Comparison of ENCODE assay signal across 11 cellular contexts in genomic region chr1:27719286-27720251, GRCh38. TPM values are rescaled to one million over a fixed set of nuclear protein-coding genes. Genes with fewer than 3 reads are reported as not detected.
A peak's percentile ranks its signal among the peaks of the same experiment; 100 is the strongest.
DNase-seq lines count a peak whose midpoint lies in the region; ATAC-seq and TF ChIP-seq lines count a peak whose summit lies in the region.
"Had no signal": no experiment of that assay in that cellular context is flagged by ENCODE, and none has a peak within 500 bp of the region (broad histone marks: within the 10 kb centered on the region; RNA-seq: fewer than 3 reads in every experiment).

No MANE protein-coding gene starts in this region.

- no TSS peak for BruUV-seq in A673 (replicated peaks; lab: Mats Ljungman, UMichigan)

- H3K27ac ChIP-seq in A673 (ENCODE audit: low read depth, low read length, poor library complexity, severe bottlenecking) (no peak overlapping the region), RWPE2 (ENCODE audit: poor library complexity, severe bottlenecking) (no peak overlapping the region), foreskin keratinocyte (no peak overlapping the region), colonic mucosa (no peak overlapping the region)

- intact Hi-C loops in A673 (cut with micrococcal nuclease; ENCODE audit: unreplicated experiment) (no loop called here), colonic mucosa (cut with DNase I) (loop anchor here (5.0 kb wide), 1 partner anchor 42 kb away; no protein-coding TSS in a partner anchor)

- H3K36me3 ChIP-seq in A673 (ENCODE audit: insufficient read depth, low read length, poor library complexity, severe bottlenecking) (no peaks in the 10 kb centered on the region), RWPE2 (ENCODE audit: low read depth) (no peaks in the 10 kb centered on the region), colonic mucosa (no peaks in the 10 kb centered on the region)

- POLR2A ChIA-PET in A673 (lab: Charles Lee; ENCODE audit: low non-redundant PET): no interaction called here

- no peak; the same call in 1 of the 2 replicates for TF ChIP-seq CTCF in A673 (conservative IDR thresholded peaks at IDR 0.05; ENCODE audit: low read depth, low read length)
- TF ChIP-seq CTCF in GM12872 (IDR thresholded peaks at IDR 0.05; ENCODE audit: insufficient read depth, low read depth, low read length): peak; percentile 27; the same call in 1 of the 3 replicates
- peak; percentile 38 for TF ChIP-seq CTCF in RWPE2 (IDR thresholded peaks at IDR 0.05; ENCODE audit: poor library complexity, severe bottlenecking)
- TF ChIP-seq CTCF in foreskin keratinocyte (conservative IDR thresholded peaks at IDR 0.05): peak; percentile 66
- TF ChIP-seq CTCF in colonic mucosa (IDR thresholded peaks at IDR 0.05): no peak

- DNase-seq in A673 (ENCODE audit: low spot score): peak; percentile 15
- DNase-seq in RWPE2 (ENCODE audit: low spot score): no peak
- DNase-seq in foreskin keratinocyte: peak in 1 of 2 donors; percentile 63
- no peak for DNase-seq in colonic mucosa
- DNase-seq: activated effector memory CD4-positive, alpha-beta T cell treated with anti-CD3 and anti-CD28 coated beads, Interleukin-2, amount 50 U/mL, for 16 hours; naive B cell; NCI-H1436 had no signal

- no peak overlapping the region for H3K9ac ChIP-seq in colonic mucosa (ENCODE audit: low read depth in 2 of 2, low read length in 2 of 2)

- CTCF ChIA-PET in A673 (lab: Charles Lee): interaction anchor here (0.6 kb wide), 1 partner anchor 50 kb away, joined by 3 read pairs; no protein-coding TSS in a partner anchor

- no peak overlapping the region for H3K4me3 ChIP-seq in A673 (ENCODE audit: low read depth, low read length, poor library complexity, severe bottlenecking)
- no peak overlapping the region for H3K4me3 ChIP-seq in RWPE2 (ENCODE audit: severe bottlenecking)
- no peak overlapping the region for H3K4me3 ChIP-seq in colonic mucosa

- H3K4me1 ChIP-seq in A673 (ENCODE audit: insufficient read depth, low read length, poor library complexity, severe bottlenecking) (peaks cover under 1% of the 10 kb centered on the region), RWPE2 (ENCODE audit: insufficient read depth, poor library complexity, severe bottlenecking) (no peaks in the 10 kb centered on the region), foreskin keratinocyte (peaks cover 9% of the 10 kb centered on the region), colonic mucosa (no peaks in the 10 kb centered on the region)

- H3K27me3 ChIP-seq in A673 (replicated peaks; ENCODE audit: insufficient read depth, low read depth, low read length, poor library complexity) (no peaks in the 10 kb centered on the region), RWPE2 (ENCODE audit: insufficient read depth, poor library complexity, severe bottlenecking) (no peaks in the 10 kb centered on the region), foreskin keratinocyte (no peaks in the 10 kb centered on the region), colonic mucosa (no peaks in the 10 kb centered on the region)

- H3K9me3 ChIP-seq in A673 (ENCODE audit: low read depth, low read length, poor library complexity, severe bottlenecking) (peaks cover 4% of the 10 kb centered on the region), RWPE2 (ENCODE audit: severe bottlenecking) (no peaks in the 10 kb centered on the region), colonic mucosa (no peaks in the 10 kb centered on the region)

- ATAC-seq in RWPE2 (ENCODE audit: low read depth): peak; percentile 58; the same call in 2 of the 3 replicates
- peak; percentile 44 for ATAC-seq in foreskin keratinocyte
- ATAC-seq in GM21825 (IDR thresholded peaks at IDR 0.05; ENCODE audit: unreplicated experiment): no peak
- no peak for ATAC-seq in HG02840 (IDR thresholded peaks at IDR 0.05; ENCODE audit: low FRiP score, unreplicated experiment)
- no peak for ATAC-seq in HG03439 (IDR thresholded peaks at IDR 0.05; ENCODE audit: unreplicated experiment)

RNA-seq across cellular contexts. Expression of gene FAM76A, which starts 6.2 kb away (rescaled TPM):
- total RNA-seq in A673 (2021) (15.6 and 17.9 TPM in 2 replicates), foreskin keratinocyte (12.2 and 12.9 TPM in 2 replicates), colonic mucosa (10 to 100 TPM; 10.5 to 11.3 TPM)
- 4.4 and 5.6 TPM in 2 replicates for polyA plus RNA-seq in foreskin keratinocyte

RNA-seq across cellular contexts. Expression of gene IFI6, which starts 47.6 kb away (rescaled TPM):
- total RNA-seq in A673 (2021) (18.7 and 19.4 TPM in 2 replicates), foreskin keratinocyte (797 and 1,066 TPM in 2 replicates), colonic mucosa (10 to 100 TPM; 18.0 to 25.1 TPM)
- 1,018 and 1,394 TPM in 2 replicates for polyA plus RNA-seq in foreskin keratinocyte

RNA-seq across cellular contexts. Expression of gene STX12, which starts 53.5 kb away (rescaled TPM):
- total RNA-seq in A673 (2021) (22.5 and 24.5 TPM in 2 replicates), foreskin keratinocyte (21.0 and 22.5 TPM in 2 replicates), colonic mucosa (10 to 100 TPM; 49.2 to 65.0 TPM)
- polyA plus RNA-seq in foreskin keratinocyte: 10.2 and 11.6 TPM in 2 replicates

Comparison
In these comparisons a context has a peak if more than half of its experiments do, and no peak if none do; other contexts are left out.
1. CTCF ChIP-seq: peak in GM12872 (single experiment), RWPE2 (single experiment) and foreskin keratinocyte (single experiment); none in A673 (single experiment) and colonic mucosa (single experiment).
2. ATAC-seq: peak in RWPE2 (single experiment) and foreskin keratinocyte (single experiment); none in GM21825 (single experiment), HG02840 (single experiment) and HG03439 (single experiment).
3. RNA of gene IFI6, which starts 47.6 kb away (total RNA-seq): 797 to 1,066 TPM in foreskin keratinocyte; 18.0 to 25.1 TPM in colonic mucosa and 18.7 to 19.4 TPM in A673; every median in the first group is over 10 times any median in the second.